ENCODE assay signal across 7 cellular contexts in the genomic region with DNA sequence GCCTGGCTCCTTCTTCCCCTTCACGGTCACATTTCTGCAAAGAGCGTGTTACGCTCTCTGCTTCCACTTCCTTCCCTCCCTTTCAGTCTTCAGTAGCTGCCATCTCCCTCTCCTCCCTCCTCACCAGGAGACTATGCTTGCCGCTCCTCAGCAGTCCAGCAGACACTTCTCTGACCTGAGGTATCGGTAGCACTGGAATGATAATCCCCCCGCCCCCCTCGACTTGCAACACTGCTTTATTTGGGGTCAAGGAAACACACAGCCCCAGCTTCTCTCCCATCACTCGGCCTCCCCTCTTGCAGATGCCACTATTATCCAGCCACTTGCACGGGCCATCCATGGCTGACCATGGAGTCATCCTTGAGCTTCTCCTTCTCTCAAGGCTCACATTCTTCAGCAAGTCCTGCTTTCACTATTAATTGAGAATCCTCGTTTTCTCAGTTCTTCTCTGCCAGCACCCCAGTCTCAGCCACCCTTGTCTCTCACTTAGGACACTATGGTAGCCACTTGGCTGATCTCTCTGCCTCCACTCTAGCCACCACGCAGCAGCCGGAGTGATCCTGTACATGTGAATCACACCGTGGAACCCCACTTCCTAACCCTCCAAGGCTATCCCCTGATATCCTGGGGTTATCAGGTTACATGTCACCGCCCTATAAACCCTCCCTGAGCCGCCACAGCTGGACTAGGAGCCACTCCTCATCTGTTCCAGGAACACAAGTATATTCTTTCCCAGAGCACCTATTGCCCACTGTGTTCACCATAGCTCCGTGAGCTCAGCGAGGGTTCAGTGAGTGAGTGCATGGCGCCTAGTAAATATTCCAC.
DNase-seq lines count a peak whose midpoint lies in the region; ATAC-seq and TF ChIP-seq lines count a peak whose summit lies in the region.

No MANE protein-coding gene starts in this region.

- TF ChIP-seq CTCF in GM12864 (IDR thresholded peaks at IDR 0.05; ENCODE audit: low read depth, low read length, missing control alignments) (no peak), HEK293 (tag by site-specific recombination; IDR thresholded peaks at IDR 0.05) (no peak; the same call in 1 of the 2 replicates)

- H3K27ac ChIP-seq in HEK293 (ENCODE audit: extremely low read depth, low read depth, low read length) = no peak overlapping the region
- H3K27ac ChIP-seq in skin epidermis = peak overlapping the region in 20 of 21 experiments; percentile 41 to 99 (median 94)

- H3K36me3 ChIP-seq in HEK293 (ENCODE audit: control insufficient read depth in 2 of 2, insufficient read depth in 1 of 2, low read length in 2 of 2) (no peaks in the 10 kb centered on the region), iPS-15b (ENCODE audit: control insufficient read depth, insufficient read depth, low read length) (no peaks in the 10 kb centered on the region)

- H3K9ac ChIP-seq in iPS-15b (ENCODE audit: low read depth, low read length) = no peak overlapping the region

- H3K4me1 ChIP-seq in HEK293 (ENCODE audit: control insufficient read depth, insufficient read depth, low read length) = no peaks in the 10 kb centered on the region
- H3K4me1 ChIP-seq in iPS-15b (ENCODE audit: control insufficient read depth, insufficient read depth, low read length) = peaks cover 5% of the 10 kb centered on the region

- ATAC-seq in GM21367 (IDR thresholded peaks at IDR 0.05; ENCODE audit: unreplicated experiment) = no peak

- H3K9me3 ChIP-seq in HEK293 (ENCODE audit: control insufficient read depth, insufficient read depth, low read depth, low read length) (no peaks in the 10 kb centered on the region), iPS-15b (ENCODE audit: control insufficient read depth, insufficient read depth, low read length) (no peaks in the 10 kb centered on the region)

- CTCF ChIA-PET in HEK293 (lab: Yijun Ruan, JAX) = interaction anchor here (0.6 to 3.0 kb wide), 19 partner anchors 9 to 892 kb away, joined by 3 to 28 read pairs (median 4); no protein-coding TSS in a partner anchor

- H3K4me3 ChIP-seq in GM12864 (ENCODE audit: low read depth, low read length) (peak overlapping the region; percentile 70), HEK293 (ENCODE audit: low read depth, low read length) (no peak overlapping the region; the same call in 1 of the 2 replicates), iPS-15b (ENCODE audit: low read depth, low read length) (peak overlapping the region; percentile 73), skin epidermis (peak overlapping the region; percentile 71 to 96 (median 81))

- DNase-seq in GM12864 (ENCODE audit: low read depth) = no peak
- DNase-seq in NCI-H345 treated with DMSO at 0.1 percent for 48 hours (lab: John Stamatoyannopoulos, UW; ENCODE audit: unreplicated experiment) = peak; percentile 38
- peak; percentile 18 for DNase-seq in amniotic epithelial cell (ENCODE audit: low read depth)

- POLR2A ChIA-PET in HEK293 (lab: Yijun Ruan, JAX) = interaction anchor here (1.5 to 1.8 kb wide), 2 partner anchors 115 to 296 kb away, joined by 5 to 6 read pairs; a partner anchor contains a TSS

- peaks cover 15% of the 10 kb centered on the region for H3K27me3 ChIP-seq in iPS-15b (ENCODE audit: control insufficient read depth, insufficient read depth, low read length)

TF ChIP-seq in HEK293, 187 proteins besides CTCF, POLR2A, EP300 and RAD21:
- TF ChIP-seq ZNF311 (tag by site-specific recombination; IDR thresholded peaks at IDR 0.05; ENCODE audit: borderline replicate concordance) = no peak
- peak; percentile 40; the same call in 1 of the 2 replicates for TF ChIP-seq GLIS1 (tag by site-specific recombination; IDR thresholded peaks at IDR 0.05)
- no peak for TF ChIP-seq ZNF248 (tag by site-specific recombination; IDR thresholded peaks at IDR 0.05)
- TF ChIP-seq ZNF121 (tag by site-specific recombination; IDR thresholded peaks at IDR 0.05) = no peak
- TF ChIP-seq SCRT2 (tag by site-specific recombination; IDR thresholded peaks at IDR 0.05) = no peak
- peak; percentile 13; the same call in 1 of the 2 replicates for TF ChIP-seq ZBTB20 (tag by site-specific recombination; IDR thresholded peaks at IDR 0.05)
- peak; percentile 51; the same call in 1 of the 2 replicates for TF ChIP-seq ZBTB17 (tag by site-specific recombination; IDR thresholded peaks at IDR 0.05)
- TF ChIP-seq ZNF792 (tag by site-specific recombination; IDR thresholded peaks at IDR 0.05) = no peak
- no peak for TF ChIP-seq SP2 (tag by site-specific recombination; IDR thresholded peaks at IDR 0.05)
- TF ChIP-seq GLIS2 (tag by site-specific recombination; IDR thresholded peaks at IDR 0.05) = peak; percentile 38; the same call in 1 of the 2 replicates
- TF ChIP-seq ZNF211 (tag by site-specific recombination; IDR thresholded peaks at IDR 0.05; ENCODE audit: low read depth) = no peak
- 0 out of 2 replicates have a peak, but pooled peaks have one; percentile 27 for TF ChIP-seq ZNF366 (tag by site-specific recombination; conservative IDR thresholded peaks at IDR 0.05)
- TF ChIP-seq ZNF658 (tag by site-specific recombination; IDR thresholded peaks at IDR 0.05) = no peak
- TF ChIP-seq ZNF2 (tag by site-specific recombination; IDR thresholded peaks at IDR 0.05) = no peak
- TF ChIP-seq, protein P1, sequence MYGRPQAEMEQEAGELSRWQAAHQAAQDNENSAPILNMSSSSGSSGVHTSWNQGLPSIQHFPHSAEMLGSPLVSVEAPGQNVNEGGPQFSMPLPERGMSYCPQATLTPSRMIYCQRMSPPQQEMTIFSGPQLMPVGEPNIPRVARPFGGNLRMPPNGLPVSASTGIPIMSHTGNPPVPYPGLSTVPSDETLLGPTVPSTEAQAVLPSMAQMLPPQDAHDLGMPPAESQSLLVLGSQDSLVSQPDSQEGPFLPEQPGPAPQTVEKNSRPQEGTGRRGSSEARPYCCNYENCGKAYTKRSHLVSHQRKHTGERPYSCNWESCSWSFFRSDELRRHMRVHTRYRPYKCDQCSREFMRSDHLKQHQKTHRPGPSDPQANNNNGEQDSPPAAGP (tag by site-specific recombination; IDR thresholded peaks at IDR 0.05) = 0 out of 2 replicates have a peak, but pooled peaks have one; percentile 16
- TF ChIP-seq ZBTB48 (tag by site-specific recombination; IDR thresholded peaks at IDR 0.05) = no peak
- TF ChIP-seq ZNF837 (tag by site-specific recombination; IDR thresholded peaks at IDR 0.05) = no peak
- no peak for TF ChIP-seq ZEB2 (tag by site-specific recombination; IDR thresholded peaks at IDR 0.05)
- no peak for TF ChIP-seq KLF1 (tag by site-specific recombination; IDR thresholded peaks at IDR 0.05)
- TF ChIP-seq ZNF610 (tag by site-specific recombination; IDR thresholded peaks at IDR 0.05; ENCODE audit: borderline replicate concordance) = no peak
- TF ChIP-seq, protein P2, sequence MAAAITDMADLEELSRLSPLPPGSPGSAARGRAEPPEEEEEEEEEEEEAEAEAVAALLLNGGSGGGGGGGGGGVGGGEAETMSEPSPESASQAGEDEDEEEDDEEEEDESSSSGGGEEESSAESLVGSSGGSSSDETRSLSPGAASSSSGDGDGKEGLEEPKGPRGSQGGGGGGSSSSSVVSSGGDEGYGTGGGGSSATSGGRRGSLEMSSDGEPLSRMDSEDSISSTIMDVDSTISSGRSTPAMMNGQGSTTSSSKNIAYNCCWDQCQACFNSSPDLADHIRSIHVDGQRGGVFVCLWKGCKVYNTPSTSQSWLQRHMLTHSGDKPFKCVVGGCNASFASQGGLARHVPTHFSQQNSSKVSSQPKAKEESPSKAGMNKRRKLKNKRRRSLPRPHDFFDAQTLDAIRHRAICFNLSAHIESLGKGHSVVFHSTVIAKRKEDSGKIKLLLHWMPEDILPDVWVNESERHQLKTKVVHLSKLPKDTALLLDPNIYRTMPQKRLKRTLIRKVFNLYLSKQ (tag by site-specific recombination; IDR thresholded peaks at IDR 0.05; ENCODE audit: borderline replicate concordance) = no peak
- TF ChIP-seq ZNF473 (tag by site-specific recombination; IDR thresholded peaks at IDR 0.05) = no peak
